In genomic region chr4:137523329-137523728, GRCh38 we compare ENCODE assay signal across 24 cellular contexts. TPM values are rescaled to one million over a fixed set of nuclear protein-coding genes. Genes with fewer than 3 reads are reported as not detected.
DNase-seq lines count a peak whose midpoint lies in the region; ATAC-seq and TF ChIP-seq lines count a peak whose summit lies in the region.
"Had no signal": no experiment of that assay in that cellular context is flagged by ENCODE, and none has a peak within 500 bp of the region (broad histone marks: within the 10 kb centered on the region; RNA-seq: fewer than 3 reads in every experiment).

No MANE protein-coding gene starts in this region.

- POLR2A ChIA-PET in SK-N-SH (lab: Yijun Ruan, JAX), result no interaction called here

- no peak overlapping the region for H3K4me3 ChIP-seq in SK-N-SH (ENCODE audit: low read depth in 2 of 2, low read length in 1 of 2)
- H3K4me3 ChIP-seq in uterus, result no peak overlapping the region
- no peak overlapping the region for H3K4me3 ChIP-seq in heart left ventricle
- no peak overlapping the region for H3K4me3 ChIP-seq in colonic mucosa
- H3K4me3 ChIP-seq: PC-9 had no signal

- TF ChIP-seq POLR2A in uterus (IDR thresholded peaks at IDR 0.05) (no peak), heart left ventricle (IDR thresholded peaks at IDR 0.05) (no peak)

- peaks cover 62% of the 10 kb centered on the region for H3K79me2 ChIP-seq in SK-N-SH (ENCODE audit: insufficient read depth)

- no peaks in the 10 kb centered on the region for H4K20me1 ChIP-seq in SK-N-SH (ENCODE audit: insufficient read depth)

- H3K4me3 Mint-ChIP-seq in chondrocyte (ENCODE audit: unreplicated experiment) (no peak overlapping the region), osteocyte (ENCODE audit: unreplicated experiment) (no peak overlapping the region)

- TF ChIP-seq EP300 in SK-N-SH (IDR thresholded peaks at IDR 0.05; ENCODE audit: borderline replicate concordance in 1 of 2, low read depth in 1 of 2, low read length in 1 of 2), result peak in 1 of 2 experiments; percentile 42; a peak in 1 of 4 replicates

- intact Hi-C loops in uterus (cut with DNase I; ENCODE audit: low total_unique reads), result no loop called here
- intact Hi-C loops in heart left ventricle (cut with DNase I), result loop anchor here in 2 of 10 donors (10.0 kb wide), 3 partner anchors 129 to 399 kb away; no protein-coding TSS in a partner anchor
- intact Hi-C loops in colonic mucosa (cut with DNase I), result no loop called here

- no peaks in the 10 kb centered on the region for H3K9me3 ChIP-seq in SK-N-SH
- H3K9me3 ChIP-seq in uterus, result no peaks in the 10 kb centered on the region
- H3K9me3 ChIP-seq in heart left ventricle, result no peaks in the 10 kb centered on the region
- H3K9me3 ChIP-seq in colonic mucosa, result no peaks in the 10 kb centered on the region

- H3K9me2 ChIP-seq in SK-N-SH, result no peaks in the 10 kb centered on the region

- 26% methylated on average over 1 of the region's 1 CpG for WGBS in SK-N-SH (ENCODE audit: low lambda C conversion rate)
- 60 to 67% (median 65%) methylated on average over 1 of the region's 1 CpG for WGBS in heart left ventricle, 4 donors

- H3K9me3 Mint-ChIP-seq in chondrocyte (ENCODE audit: low read depth) (no peaks in the 10 kb centered on the region), osteocyte (ENCODE audit: unreplicated experiment) (no peaks in the 10 kb centered on the region)

- TF ChIP-seq CTCF in SK-N-SH (IDR thresholded peaks at IDR 0.05) (no peak), chondrocyte (IDR thresholded peaks at IDR 0.05) (no peak), osteocyte (IDR thresholded peaks at IDR 0.05) (no peak), uterus (IDR thresholded peaks at IDR 0.05) (no peak), heart left ventricle (IDR thresholded peaks at IDR 0.05) (no peak), colonic mucosa (IDR thresholded peaks at IDR 0.05) (no peak)

- H3K27ac ChIP-seq in SK-N-SH (ENCODE audit: low read depth in 2 of 2, low read length in 1 of 2) (peak overlapping the region; percentile 64 to 78; a peak in 3 of 4 replicates), uterus (peak overlapping the region; percentile 45 to 86), heart left ventricle (no peak overlapping the region), colonic mucosa (no peak overlapping the region)
- H3K27ac ChIP-seq: 22Rv1, PC-9 had no signal

- H3K9ac ChIP-seq in SK-N-SH (no peak overlapping the region; the same call in 1 of the 2 replicates), colonic mucosa (ENCODE audit: low read depth in 2 of 2, low read length in 2 of 2) (no peak overlapping the region)

- H3K4me1 Mint-ChIP-seq in chondrocyte (ENCODE audit: low read depth), result peaks cover 84% of the 10 kb centered on the region
- peaks cover 76% of the 10 kb centered on the region for H3K4me1 Mint-ChIP-seq in osteocyte (ENCODE audit: unreplicated experiment)
- H3K4me1 Mint-ChIP-seq: CD4-positive, CD25-positive, alpha-beta regulatory T cell had no signal

- H3K36me3 Mint-ChIP-seq in chondrocyte (ENCODE audit: low read depth) (peaks cover 36% of the 10 kb centered on the region), osteocyte (ENCODE audit: unreplicated experiment) (peaks cover 59% of the 10 kb centered on the region)
- H3K36me3 Mint-ChIP-seq: CD4-positive, CD25-positive, alpha-beta regulatory T cell had no signal

- CTCF ChIA-PET in SK-N-SH (lab: Yijun Ruan, JAX), result no interaction called here

- TF ChIP-seq RAD21 in SK-N-SH (IDR thresholded peaks at IDR 0.05; ENCODE audit: low read length), result no peak

- peaks cover 6 to 22% of the 10 kb centered on the region in 2 experiments; a peak in 3 of 4 replicates for H3K4me1 ChIP-seq in SK-N-SH (ENCODE audit: control insufficient read depth in 1 of 2, insufficient read depth in 2 of 2, low read depth in 1 of 2, low read length in 1 of 2)
- H3K4me1 ChIP-seq in uterus, result peaks cover 0 to 5% of the 10 kb centered on the region in 2 donors
- peaks cover 0 to 33% (median 0%) of the 10 kb centered on the region in 12 donors for H3K4me1 ChIP-seq in heart left ventricle
- no peaks in the 10 kb centered on the region for H3K4me1 ChIP-seq in colonic mucosa

- no peak overlapping the region for H2AFZ ChIP-seq in SK-N-SH (ENCODE audit: low read depth)
- H2AFZ ChIP-seq: PC-9 had no signal

- no peak overlapping the region for H3K4me2 ChIP-seq in SK-N-SH
- H3K4me2 ChIP-seq: PC-9 had no signal

- H3K36me3 ChIP-seq in SK-N-SH (replicated peaks in 1 of 2; ENCODE audit: control insufficient read depth in 1 of 2, insufficient read depth in 2 of 2, low read length in 1 of 2) (peaks cover 78 to 92% of the 10 kb centered on the region in 2 experiments), uterus (no peaks in the 10 kb centered on the region), heart left ventricle (peaks cover 0 to 64% (median 10%) of the 10 kb centered on the region in 9 donors), colonic mucosa (no peaks in the 10 kb centered on the region)

- H3F3A ChIP-seq in SK-N-SH (replicated peaks; ENCODE audit: insufficient read depth), result peaks cover 52% of the 10 kb centered on the region

- peak overlapping the region; percentile 49 for H3K27ac Mint-ChIP-seq in chondrocyte (ENCODE audit: unreplicated experiment)
- H3K27ac Mint-ChIP-seq in osteocyte (ENCODE audit: unreplicated experiment), result peak overlapping the region; percentile 56
- H3K27ac Mint-ChIP-seq: CD4-positive, CD25-positive, alpha-beta regulatory T cell had no signal

- H3K27me3 Mint-ChIP-seq in chondrocyte (ENCODE audit: low read depth), result no peaks in the 10 kb centered on the region
- H3K27me3 Mint-ChIP-seq in osteocyte (ENCODE audit: unreplicated experiment), result no peaks in the 10 kb centered on the region
- H3K27me3 Mint-ChIP-seq: CD4-positive, CD25-positive, alpha-beta regulatory T cell had no signal

- H3K27me3 ChIP-seq in SK-N-SH (ENCODE audit: insufficient read depth), result no peaks in the 10 kb centered on the region
- no peaks in the 10 kb centered on the region for H3K27me3 ChIP-seq in uterus
- no peaks in the 10 kb centered on the region for H3K27me3 ChIP-seq in heart left ventricle
- no peaks in the 10 kb centered on the region for H3K27me3 ChIP-seq in colonic mucosa

- ATAC-seq in SK-N-SH treated with all-trans-retinoic acid at 6 μM for 48 hours (no peak), heart left ventricle (no peak), GM21576 (IDR thresholded peaks at IDR 0.05; ENCODE audit: unreplicated experiment) (no peak)

- no peak for DNase-seq in SK-N-SH
- no peak for DNase-seq in chondrocyte (ENCODE audit: low spot score)
- no peak for DNase-seq in osteocyte (ENCODE audit: extremely low spot score, unreplicated experiment)
- no peak for DNase-seq in uterus
- no peak for DNase-seq in heart left ventricle
- DNase-seq in colonic mucosa, result no peak
- DNase-seq: ACHN; CD4-positive, CD25-positive, alpha-beta regulatory T cell; DMS153; DND-41; GOT3; HCEC 1CT; IMR-90; KG1; MM.1S; NCI-H2029; NCI-H446 treated with DMSO at 0.1 percent for 48 hours; NCI-H526; PC-9; RPMI8226; SHP77 had no signal

TF ChIP-seq in SK-N-SH, 30 proteins besides CTCF, POLR2A, EP300 and RAD21:
- TF ChIP-seq PBX3 (IDR thresholded peaks at IDR 0.05) (peak; percentile 62), FOSL2 (IDR thresholded peaks at IDR 0.05; ENCODE audit: borderline replicate concordance, low read depth) (0 out of 2 replicates have a peak, but pooled peaks have one; percentile 9), FOXM1 (IDR thresholded peaks at IDR 0.05; ENCODE audit: low read depth) (no peak), TCF12 (IDR thresholded peaks at IDR 0.05) (peak; percentile 73), JUND (IDR thresholded peaks at IDR 0.05) (peak; percentile 25; the same call in 1 of the 2 replicates)
TF ChIP-seq in SK-N-SH: peak in this region for 4.

TF ChIP-seq in SK-N-SH treated with all-trans-retinoic acid at 6 μM for 48 hours, 23 proteins besides CTCF, POLR2A, EP300 and RAD21:
- TF ChIP-seq BACH2 (CRISPR knock-in tag; IDR thresholded peaks at IDR 0.05; ENCODE audit: borderline replicate concordance), result no peak
- no peak for TF ChIP-seq RARB (CRISPR knock-in tag; IDR thresholded peaks at IDR 0.05)
- no peak for TF ChIP-seq CREB5 (CRISPR knock-in tag; IDR thresholded peaks at IDR 0.05; ENCODE audit: low read depth)
- TF ChIP-seq OSR1 (CRISPR knock-in tag; IDR thresholded peaks at IDR 0.05), result no peak
- TF ChIP-seq SNAI2 (CRISPR knock-in tag; IDR thresholded peaks at IDR 0.05), result no peak
- no peak for TF ChIP-seq TCF4 (CRISPR knock-in tag; IDR thresholded peaks at IDR 0.05; ENCODE audit: borderline replicate concordance)
- no peak for TF ChIP-seq ZFP30 (CRISPR knock-in tag; IDR thresholded peaks at IDR 0.05)
- no peak for TF ChIP-seq ZC3H10 (CRISPR knock-in tag; IDR thresholded peaks at IDR 0.05)

RNA-seq across cellular contexts. Expression of gene PCDH18, which starts 9.0 kb away (rescaled TPM):
- polyA plus RNA-seq in SK-N-SH (2012; rRNA removed) (25.0 and 37.5 TPM in 2 replicates), heart left ventricle (1 to 10 TPM; 1.4 to 3.3 TPM)
- polyA plus RNA-seq in SK-N-SH (2012; cell fraction: cytosol; rRNA removed), result 26.5 and 30.9 TPM in 2 replicates
- polyA plus RNA-seq in SK-N-SH (2012; cell fraction: nucleus; rRNA removed), result 29.4 and 37.0 TPM in 2 replicates
- total RNA-seq in chondrocyte (33.3 to 69.9 TPM (median 35.8 TPM) in 3 replicates), osteocyte (69.3 and 74.8 TPM in 2 replicates), uterus (100 to 1,000 TPM in 2 of 4 donors, 10 to 100 TPM in 2; 27.5 to 258 (median 107) TPM), heart left ventricle (10 to 100 TPM in 2 of 9 donors, 1 to 10 TPM in 7; 2.2 to 14.5 (median 5.9) TPM), colonic mucosa (1 to 10 TPM; 6.3 to 8.8 TPM)
- polyA plus RNA-seq: CD4-positive, CD25-positive, alpha-beta regulatory T cell had no signal

Comparison
In these comparisons a context has a peak if more than half of its experiments do, and no peak if none do; other contexts are left out.
1. H3K27ac ChIP-seq: peak in SK-N-SH (2 of 2) and uterus (2 of 2); none in heart left ventricle (0 of 12) and colonic mucosa (single experiment).